In genomic region chr3:127637971-127638370, GRCh38 we compare ENCODE assay signal across 13 cellular contexts.
"Had no signal": no experiment of that assay in that cellular context is flagged by ENCODE, and none has a peak within 500 bp of the region (broad histone marks: within the 10 kb centered on the region; RNA-seq: fewer than 3 reads in every experiment).

No MANE protein-coding gene starts in this region.

- H3K27ac ChIP-seq: coronary artery, foreskin keratinocyte, testis, upper lobe of right lung had no signal

- H3K4me3 ChIP-seq: coronary artery, testis, upper lobe of right lung had no signal

- H3K4me1 ChIP-seq: foreskin keratinocyte, testis, upper lobe of right lung had no signal

- DNase-seq: activated CD4-positive, alpha-beta T cell treated with anti-CD3 and anti-CD28 coated beads for 4 hours; activated T-cell treated with anti-CD3 and anti-CD28 coated beads, Interleukin-2, amount 50 U/mL, for 48 hours; caudate nucleus; effector CD4-positive, alpha-beta T cell; foreskin keratinocyte; head of caudate nucleus; occipital lobe; stimulated activated CD4-positive, alpha-beta T cell treated with anti-CD3 and anti-CD28 coated beads, Interleukin-15, amount 100 ng/mL, for 24 hours; stimulated activated CD4-positive, alpha-beta T cell treated with anti-CD3 and anti-CD28 coated beads, Interleukin-4, amount 100 ng/mL, for 24 hours; testis had no signal

- H3K9me3 ChIP-seq: testis, upper lobe of right lung had no signal

- H3K36me3 ChIP-seq: upper lobe of right lung had no signal

- H3K27me3 ChIP-seq: testis, upper lobe of right lung had no signal

- ATAC-seq: foreskin keratinocyte, left lobe of liver had no signal
